Comparison of ENCODE assay signal across 20 cellular contexts in the genomic region with DNA sequence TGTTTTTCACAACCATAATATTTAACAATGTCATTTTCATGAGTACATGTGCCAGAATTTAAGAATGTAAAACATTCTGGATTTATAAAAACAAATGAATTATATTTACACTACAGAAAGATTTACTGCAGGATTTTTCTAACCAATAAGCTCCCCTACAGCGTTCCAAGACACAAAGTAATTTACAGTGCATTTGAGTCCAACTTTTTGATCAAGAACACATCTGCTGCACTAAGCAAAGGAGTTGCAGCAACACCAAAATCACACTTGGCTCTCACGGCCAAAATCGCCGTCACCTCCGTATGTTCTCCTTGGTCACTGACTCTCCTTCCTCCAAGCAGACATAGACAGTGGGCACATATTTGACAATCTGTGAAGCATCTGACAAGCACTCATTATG. TPM values are rescaled to one million over a fixed set of nuclear protein-coding genes. Genes with fewer than 3 reads are reported as not detected.
DNase-seq lines count a peak whose midpoint lies in the region; ATAC-seq, FAIRE-seq and TF ChIP-seq lines count a peak whose summit lies in the region.
"Had no signal": no experiment of that assay in that cellular context is flagged by ENCODE, and none has a peak within 500 bp of the region (broad histone marks: within the 10 kb centered on the region; RNA-seq: fewer than 3 reads in every experiment).

No MANE protein-coding gene starts in this region.

- H4K5ac ChIP-seq in IMR-90 (ENCODE audit: low read depth, low read length): peak overlapping the region; percentile 70; the same call in 1 of the 2 replicates

- whole genome bisulfite sequencing in IMR-90 (ENCODE audit: extremely low coverage in 2 of 2, insufficient read length in 1 of 2), 2 experiments: 90% methylated on average over 2 of the region's 5 CpGs; no CpG with 5 or more reads in 1 of the 2 experiments
- 95% methylated on average over 5 of the region's 5 CpGs for WGBS in GM12878 (ENCODE audit: insufficient coverage, insufficient replicate concordance, low lambda C conversion rate, missing lambda C conversion rate)

- H2BK120ac ChIP-seq in IMR-90 (ENCODE audit: low read depth, low read length): 0 out of 2 replicates have a peak overlapping the region, but pooled peaks have one; percentile 54

- POLR2A ChIA-PET in IMR-90 (lab: Charles Lee; ENCODE audit: unreplicated experiment) (no interaction called here), GM12878 (lab: Charles Lee) (interaction anchor here (0.8 to 4.0 kb wide), 3 partner anchors 7 to 193 kb away, joined by 3 to 33 read pairs (median 12); a partner anchor contains a TSS)
- POLR2A ChIA-PET in naive thymus-derived CD4-positive, alpha-beta T cell (lab: Charles Lee): interaction anchor here (0.6 to 4.5 kb wide), 4 partner anchors 8 to 137 kb away, joined by 3 to 31 read pairs (median 3); a partner anchor contains a TSS

- peaks cover 40% of the 10 kb centered on the region for H3K79me2 ChIP-seq in GM12878 (ENCODE audit: control insufficient read depth, insufficient read depth, low read length)

- SMC1A ChIA-PET in GM12878 (lab: Charles Lee; ENCODE audit: uncharacterized antibody, unreplicated experiment): interaction anchor here (0.7 to 5.5 kb wide), 10 partner anchors 8 to 112 kb away, joined by 3 to 34 read pairs (median 4); a partner anchor contains a TSS

- H3K18ac ChIP-seq in IMR-90 (ENCODE audit: low read depth, low read length): peak overlapping the region; percentile 27; the same call in 1 of the 2 replicates

- H3K27ac ChIP-seq in IMR-90 (ENCODE audit: insufficient read depth, low read length) (peak overlapping the region; percentile 86; the same call in 1 of the 2 replicates), GM12878 (ENCODE audit: control insufficient read depth, insufficient read depth) (no peak overlapping the region)
- peak overlapping the region; percentile 79 for H3K27ac ChIP-seq in naive thymus-derived CD4-positive, alpha-beta T cell (ENCODE audit: low read depth, low read length)

- 0 out of 2 replicates have a peak overlapping the region, but pooled peaks have one; percentile 2 for H3K14ac ChIP-seq in IMR-90 (replicated peaks; ENCODE audit: low read depth, low read length)

- H3K9me3 ChIP-seq in IMR-90 (ENCODE audit: control insufficient read depth, insufficient read depth, low read length) (no peaks in the 10 kb centered on the region), GM12878 (replicated peaks; ENCODE audit: control insufficient read depth, insufficient read depth, low read length) (no peaks in the 10 kb centered on the region)
- no peaks in the 10 kb centered on the region for H3K9me3 ChIP-seq in naive thymus-derived CD4-positive, alpha-beta T cell (ENCODE audit: control insufficient read depth in 2 of 3, low read length in 3 of 3)
- H3K9me3 ChIP-seq: left lung, upper lobe of right lung had no signal

- peak; percentile 31; the same call in 1 of the 2 replicates for ATAC-seq in IMR-90 (ENCODE audit: low read depth)
- ATAC-seq in GM12878: no peak
- no peak for ATAC-seq in naive thymus-derived CD4-positive, alpha-beta T cell
- no peak for ATAC-seq in HG03196 (IDR thresholded peaks at IDR 0.05; ENCODE audit: unreplicated experiment)
- ATAC-seq: activated CD4-positive, CD25-positive, alpha-beta regulatory T cell treated with anti-CD3 and anti-CD28 coated beads, Interleukin-2, amount 50 U/mL, for 24 hours; left lung; upper lobe of right lung had no signal

- H2AFZ ChIP-seq in IMR-90 (replicated peaks; ENCODE audit: low read length, poor library complexity): no peak overlapping the region
- H2AFZ ChIP-seq in GM12878 (ENCODE audit: control insufficient read depth, low read depth, low read length): no peak overlapping the region

- TF ChIP-seq POLR2A in IMR-90 (IDR thresholded peaks at IDR 0.05; ENCODE audit: low read depth, low read length): no peak
- no peak for TF ChIP-seq POLR2A in GM12878 (IDR thresholded peaks at IDR 0.05; ENCODE audit: low read depth, low read length)

- H3K36me3 Mint-ChIP-seq in naive thymus-derived CD4-positive, alpha-beta T cell: peaks cover 0 to 14% (median 4%) of the 10 kb centered on the region in 5 donors

- H4K91ac ChIP-seq in IMR-90 (ENCODE audit: insufficient read depth, low read depth, low read length): peak overlapping the region; percentile 15; the same call in 1 of the 2 replicates

- no peak overlapping the region for H2BK15ac ChIP-seq in IMR-90 (ENCODE audit: low read depth, low read length)

- H3K4me2 ChIP-seq in IMR-90 (ENCODE audit: low read depth, low read length) (peak overlapping the region; percentile 59; the same call in 1 of the 2 replicates), GM12878 (ENCODE audit: control insufficient read depth, insufficient read depth) (peak overlapping the region; percentile 13; the same call in 1 of the 2 replicates)

- H3K4me3 ChIP-seq in IMR-90 (ENCODE audit: insufficient read depth, low read depth, low read length) (no peak overlapping the region), GM12878 (no peak overlapping the region)
- H3K4me3 ChIP-seq in naive thymus-derived CD4-positive, alpha-beta T cell (ENCODE audit: low read length): no peak overlapping the region
- H3K4me3 ChIP-seq: cardiac muscle cell had no signal

- no peaks in the 10 kb centered on the region for H3K27me3 ChIP-seq in IMR-90 (ENCODE audit: control insufficient read depth, insufficient read depth, low read length)
- H3K27me3 ChIP-seq in GM12878 (replicated peaks in 1 of 2; ENCODE audit: control insufficient read depth in 2 of 2, insufficient read depth in 2 of 2, low read length in 1 of 2): no peaks in the 10 kb centered on the region
- H3K27me3 ChIP-seq in naive thymus-derived CD4-positive, alpha-beta T cell (ENCODE audit: control insufficient read depth in 2 of 2, insufficient read depth in 2 of 2, low read length in 2 of 2): no peaks in the 10 kb centered on the region
- H3K27me3 ChIP-seq: cardiac muscle cell, foreskin keratinocyte, left lung, upper lobe of right lung had no signal

- no peaks in the 10 kb centered on the region for H3K27me3 Mint-ChIP-seq in naive thymus-derived CD4-positive, alpha-beta T cell

- H3K4me3 Mint-ChIP-seq in naive thymus-derived CD4-positive, alpha-beta T cell: peak overlapping the region in 5 of 10 donors; percentile 35 to 55 (median 45)

- no peak overlapping the region for H3K9ac ChIP-seq in IMR-90 (ENCODE audit: low read depth, low read length)
- H3K9ac ChIP-seq in GM12878 (ENCODE audit: control insufficient read depth, insufficient read depth, low read length): no peak overlapping the region

- H4K20me1 ChIP-seq in IMR-90 (ENCODE audit: insufficient read depth, low read length): peaks cover 25% of the 10 kb centered on the region
- H4K20me1 ChIP-seq in GM12878 (ENCODE audit: control insufficient read depth, insufficient read depth): no peaks in the 10 kb centered on the region

- in situ Hi-C loops in IMR-90 (cut with MboI; ENCODE audit: low sequenced_read_pairs) (loop anchor here (25.0 kb wide), 1 partner anchor 203 kb away; no protein-coding TSS in a partner anchor), GM12878 (cut with MboI) (loop anchor here (10.0 kb wide), 1 partner anchor 1005 kb away; no protein-coding TSS in a partner anchor)

- H3K9me1 ChIP-seq in IMR-90 (ENCODE audit: insufficient read depth, low read length): peaks cover 19% of the 10 kb centered on the region

- peak overlapping the region; percentile 80; the same call in 1 of the 2 replicates for H2AK5ac ChIP-seq in IMR-90 (ENCODE audit: low read depth, low read length)

- peaks cover 34 to 76% of the 10 kb centered on the region in 2 experiments for H3K79me1 ChIP-seq in IMR-90 (ENCODE audit: low read depth in 1 of 2, low read length in 2 of 2)

- H3K4me1 Mint-ChIP-seq in naive thymus-derived CD4-positive, alpha-beta T cell: peaks cover 24 to 64% (median 55%) of the 10 kb centered on the region in 7 donors

- H3K4me1 ChIP-seq in IMR-90 (ENCODE audit: control insufficient read depth, insufficient read depth, low read length) (peaks cover 16% of the 10 kb centered on the region), GM12878 (ENCODE audit: control insufficient read depth, insufficient read depth, low read length) (0 out of 2 replicates have a peak, but pooled peaks cover 5% of the 10 kb centered on the region)
- H3K4me1 ChIP-seq in naive thymus-derived CD4-positive, alpha-beta T cell (ENCODE audit: control insufficient read depth in 2 of 2, insufficient read depth in 2 of 2, low read length in 2 of 2): peaks cover 15 to 16% of the 10 kb centered on the region in 2 donors

- intact Hi-C loops in IMR-90 (cut with micrococcal nuclease): no loop called here
- intact Hi-C loops in GM12878 (cut with micrococcal nuclease; ENCODE audit: unreplicated experiment): loop anchor here (2.0 to 10.0 kb wide), 3 partner anchors 52 to 295 kb away; a partner anchor contains a TSS
- intact Hi-C loops in naive thymus-derived CD4-positive, alpha-beta T cell (cut with micrococcal nuclease): loop anchor here in 1 of 2 donors (2.0 kb wide), 1 partner anchor 107 kb away; a partner anchor contains a TSS

- dilution Hi-C loops in IMR-90 (cut with HindIII; ENCODE audit: low sequenced_read_pairs, unreplicated experiment): no loop called here

- BruUV-seq in IMR-90 (replicated peaks; lab: Mats Ljungman, UMichigan) (no TSS peak), GM12878 (replicated peaks; lab: Mats Ljungman, UMichigan) (no TSS peak)

- no peaks in the 10 kb centered on the region for H3K36me3 ChIP-seq in IMR-90 (ENCODE audit: control insufficient read depth, insufficient read depth, low read length)
- H3K36me3 ChIP-seq in GM12878 (ENCODE audit: control insufficient read depth in 2 of 2, insufficient read depth in 2 of 2, low read length in 1 of 2): peaks cover 0 to 3% of the 10 kb centered on the region in 2 experiments; a peak in 1 of 4 replicates
- no peaks in the 10 kb centered on the region for H3K36me3 ChIP-seq in naive thymus-derived CD4-positive, alpha-beta T cell (ENCODE audit: control insufficient read depth in 2 of 3, insufficient read depth in 3 of 3, low read length in 3 of 3)
- H3K36me3 ChIP-seq: cardiac muscle cell, left lung, upper lobe of right lung had no signal

- TF ChIP-seq EP300 in GM12878 (IDR thresholded peaks at IDR 0.05; ENCODE audit: borderline replicate concordance in 1 of 2, control insufficient read depth in 1 of 2, low read depth in 2 of 2, low read length in 2 of 2): no peak

- peak overlapping the region; percentile 39; the same call in 1 of the 2 replicates for H3K4ac ChIP-seq in IMR-90 (ENCODE audit: low read depth, low read length)

- TF ChIP-seq RAD21 in IMR-90 (IDR thresholded peaks at IDR 0.05; ENCODE audit: low read length) (no peak), GM12878 (IDR thresholded peaks at IDR 0.05; ENCODE audit: insufficient read depth, low read depth, low read length) (no peak)

- peak overlapping the region; percentile 88 for H3K23ac ChIP-seq in IMR-90 (ENCODE audit: low read depth, low read length)

- peak overlapping the region; percentile 43 for H2BK5ac ChIP-seq in IMR-90 (ENCODE audit: low read depth, low read length, poor library complexity, severe bottlenecking)

- DNase-seq in NCI-H2227 (lab: John Stamatoyannopoulos, UW; ENCODE audit: unreplicated experiment): peak; percentile 13
- no peak for DNase-seq in NCI-H2227 treated with DMSO at 0.1 percent for 48 hours (lab: John Stamatoyannopoulos, UW)
- DNase-seq in IMR-90: peak; percentile 8
- no peak for DNase-seq in GM12878 (ENCODE audit: low read depth, low spot score)
- DNase-seq in naive thymus-derived CD4-positive, alpha-beta T cell: no peak
- no peak for DNase-seq in SHP77 (lab: John Stamatoyannopoulos, UW)
- no peak for DNase-seq in DMS114 treated with DMSO at 0.1 percent for 48 hours (lab: John Stamatoyannopoulos, UW; ENCODE audit: unreplicated experiment)
- DNase-seq: 8988T; activated T-cell treated with anti-CD3 and anti-CD28 coated beads for 4 hours; effector CD4-positive, alpha-beta T cell; foreskin keratinocyte; left lung; NCI-H2029; NCI-H69; stimulated activated naive CD4-positive, alpha-beta T cell; upper lobe of right lung had no signal

- H2BK20ac ChIP-seq in IMR-90 (ENCODE audit: low read depth, low read length): peak overlapping the region; percentile 33; the same call in 1 of the 2 replicates

- no peak for FAIRE-seq in GM12878 (lab: Jason Lieb, UNC)

- RAD21 ChIA-PET in GM12878 (lab: Charles Lee; ENCODE audit: unreplicated experiment): interaction anchor here (1.0 to 5.5 kb wide), 7 partner anchors 8 to 305 kb away, joined by 3 to 34 read pairs (median 5); a partner anchor contains a TSS

- TF ChIP-seq CTCF in IMR-90 (conservative IDR thresholded peaks at IDR 0.05; ENCODE audit: low read depth, low read length) (no peak), GM12878 (IDR thresholded peaks at IDR 0.05 in 2 of 3, conservative IDR thresholded peaks at IDR 0.05 in 1 of 3; ENCODE audit: control insufficient read depth in 2 of 3, extremely low read depth in 1 of 3, insufficient read depth in 1 of 3, low read depth in 3 of 3, low read length in 3 of 3) (no peak)

- H3K9me3 Mint-ChIP-seq in naive thymus-derived CD4-positive, alpha-beta T cell: no peaks in the 10 kb centered on the region
- H3K9me3 Mint-ChIP-seq: T-helper 1 cell treated with Interleukin-12 subunit alpha and Interleukin-12 subunit beta and Interleukin-4 antibody, amounts not matched to agents 30 μg/mL and 1 μg/mL, for 36 hours had no signal

- CTCF ChIA-PET in IMR-90 (lab: Yijun Ruan, JAX): interaction anchor here (1.0 kb wide), 1 partner anchor 8 kb away, joined by 3 read pairs; a partner anchor contains a TSS
- CTCF ChIA-PET in GM12878 (lab: Yijun Ruan, JAX): interaction anchor here (0.8 to 1.0 kb wide), 4 partner anchors 8 to 283 kb away, joined by 3 read pairs; a partner anchor contains a TSS
- CTCF ChIA-PET in naive thymus-derived CD4-positive, alpha-beta T cell (lab: Charles Lee): interaction anchor here (0.7 kb wide), 1 partner anchor 436 kb away, joined by 3 read pairs; no protein-coding TSS in a partner anchor

- H3K27ac Mint-ChIP-seq in naive thymus-derived CD4-positive, alpha-beta T cell: peak overlapping the region in 6 of 9 donors; percentile 18 to 83 (median 68)

- H4K8ac ChIP-seq in IMR-90 (ENCODE audit: low read depth in 2 of 2, low read length in 2 of 2): peak overlapping the region; percentile 3 to 22; a peak in 1 of 4 replicates

- peak overlapping the region; percentile 52 for H2AK9ac ChIP-seq in IMR-90 (replicated peaks; ENCODE audit: low read depth, low read length, poor library complexity)

- H3K56ac ChIP-seq in IMR-90 (ENCODE audit: extremely low read depth, insufficient read depth, low read length): no peak overlapping the region

RNA-seq across cellular contexts. Expression of a gene that starts 7.7 kb away (rescaled TPM):
- total RNA-seq in IMR-90 (2012; rRNA removed) (30.0 and 36.6 TPM in 2 replicates), GM12878 (2014; rRNA removed) (58.1 and 64.9 TPM in 2 replicates), GM12878 (2014; rRNA removed; fragmentation: Illumina TruSeq; extraction: Trizol) (49.5 and 49.9 TPM in 2 replicates), GM12878 (2021) (42.9 and 47.9 TPM in 2 replicates)
- polyA plus RNA-seq in IMR-90 (2012; rRNA removed) (27.0 and 30.0 TPM in 2 replicates), GM12878 (2011; rRNA removed) (65.1 and 67.0 TPM in 2 replicates), GM12878 (2014; fragmentation: Illumina TruSeq; extraction: Trizol) (55.1 and 56.9 TPM in 2 replicates), GM12878 (2014; fragmentation: Nextera tagmentation; extraction: Ambion mirVana) (10 to 100 TPM; 36.8 to 39.6 TPM), GM12878 (2014; rRNA removed) (48.0 and 55.5 TPM in 2 replicates), GM12878 (2016; fragmentation: Nextera tagmentation; extraction: Ambion mirVana) (10 to 100 TPM; 32.5 to 41.5 TPM)
- polyA plus RNA-seq in IMR-90 (2012; cell fraction: cytosol; rRNA removed): 16.3 and 24.0 TPM in 2 replicates
- polyA plus RNA-seq in IMR-90 (2012; cell fraction: nucleus; rRNA removed; ENCODE audit: low replicate concordance): 22.7 and 40.3 TPM in 2 replicates
- 140 and 151 TPM in 2 replicates for total RNA-seq in GM12878 (2013; cell fraction: nucleolus; rRNA removed)
- 34.7 TPM for polyA plus RNA-seq in GM12878 (2011; ENCODE audit: low read depth)
- polyA plus RNA-seq in GM12878 (2011; cell fraction: cytosol; rRNA removed): 61.5 and 64.4 TPM in 2 replicates
- polyA plus RNA-seq in GM12878 (2011; cell fraction: nucleus; rRNA removed): 39.2 and 43.9 TPM in 2 replicates
- 39.6 and 42.4 TPM in 2 replicates for polyA plus RNA-seq in GM12878 (2012)
- 50.7 and 54.3 TPM in 2 replicates for polyA minus RNA-seq in GM12878 (2011; rRNA and poly(A)+ RNA removed)
- 25.3 and 28.4 TPM in 2 replicates for polyA minus RNA-seq in GM12878 (2011; cell fraction: cytosol; rRNA and poly(A)+ RNA removed)
- polyA minus RNA-seq in GM12878 (2011; cell fraction: nucleus; rRNA and poly(A)+ RNA removed): 24.1 and 34.9 TPM in 2 replicates
- total RNA-seq in naive thymus-derived CD4-positive, alpha-beta T cell: 10 to 100 TPM; 46.8 to 83.5 (median 77.7) TPM
- polyA plus RNA-seq in naive thymus-derived CD4-positive, alpha-beta T cell: 10 to 100 TPM; 60.1 to 78.5 TPM

Comparison
In these comparisons a context has a peak if more than half of its experiments do, and no peak if none do; other contexts are left out.
1. DNase-seq: peak in NCI-H2227 (single experiment) and IMR-90 (single experiment); none in NCI-H2227 treated with DMSO at 0.1 percent for 48 hours (single experiment), GM12878 (single experiment), naive thymus-derived CD4-positive, alpha-beta T cell (0 of 9), SHP77 (0 of 2) and DMS114 treated with DMSO at 0.1 percent for 48 hours (single experiment).